21 cellular contexts compared by ENCODE assay signal in the genomic region with DNA sequence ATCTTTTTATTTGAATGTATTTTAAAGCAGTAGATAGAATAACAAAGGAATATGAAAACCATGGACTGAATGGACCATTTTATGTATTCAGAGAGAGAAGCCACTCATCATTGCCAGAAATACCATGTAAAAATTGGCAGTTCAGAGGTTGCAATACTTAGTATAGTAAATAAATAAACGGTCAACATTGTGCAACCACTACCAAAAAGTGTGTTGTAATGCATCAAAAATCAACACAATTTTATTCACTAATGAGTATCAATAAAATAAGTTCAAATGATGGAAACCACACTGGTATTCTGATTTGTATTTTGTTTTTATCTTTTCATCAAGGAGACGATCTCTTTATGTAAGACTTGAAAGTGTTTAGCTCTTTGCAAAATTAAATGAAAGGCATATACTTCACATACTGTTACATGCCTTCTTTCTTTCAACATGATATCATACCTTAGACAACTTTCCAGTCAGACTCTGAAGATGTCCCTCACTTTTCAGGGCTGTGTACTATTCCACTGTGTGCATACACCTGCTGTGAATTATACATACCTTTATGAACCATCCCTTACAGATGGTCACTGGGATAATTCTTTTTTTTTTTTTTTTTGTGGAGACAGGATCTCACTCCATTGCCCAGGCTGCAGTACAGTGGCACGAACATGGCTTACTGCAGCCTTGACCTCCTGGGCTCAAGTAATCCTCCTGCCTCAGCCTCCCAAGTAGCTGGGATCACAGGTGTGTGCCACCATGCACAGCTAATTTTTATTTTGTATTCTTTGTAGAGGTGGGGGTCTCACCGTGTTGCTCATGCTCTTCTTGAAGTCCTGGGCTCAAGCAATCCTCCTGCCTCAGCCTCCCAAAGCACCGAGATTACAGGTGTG. TPM values are rescaled to one million over a fixed set of nuclear protein-coding genes. Genes with fewer than 3 reads are reported as not detected.
"Had no signal": no experiment of that assay in that cellular context is flagged by ENCODE, and none has a peak within 500 bp of the region (broad histone marks: within the 10 kb centered on the region; RNA-seq: fewer than 3 reads in every experiment).

No MANE protein-coding gene starts in this region.

- H3K4me3 Mint-ChIP-seq: activated CD4-positive, alpha-beta T cell treated with anti-CD3 and anti-CD28 coated beads, Interleukin-2, amount 10 ng/mL, durations not matched to agents 7 days and 5 days; activated CD8-positive, alpha-beta T cell treated with anti-CD3 and anti-CD28 coated beads, Interleukin-2, amount 10 ng/mL, durations not matched to agents 7 days and 5 days; activated naive CD4-positive, alpha-beta T cell treated with anti-CD3 and anti-CD28 coated beads for 36 hours; activated T-cell treated with anti-CD3 and anti-CD28 coated beads, Interleukin-2, amount 50 U/mL, for 4 hours; naive B cell; neural crest cell; stimulated activated naive B cell treated with anti-CD40 and anti-IgM and Interleukin-4, amounts not matched to agents 10 μg/mL and 1 μg/mL and 100 μg/mL, for 72 hours had no signal

- H3K27ac Mint-ChIP-seq: activated CD4-positive, alpha-beta T cell treated with anti-CD3 and anti-CD28 coated beads, Interleukin-2, amount 10 ng/mL, durations not matched to agents 7 days and 5 days; activated CD8-positive, alpha-beta T cell treated with anti-CD3 and anti-CD28 coated beads, Interleukin-2, amount 10 ng/mL, durations not matched to agents 7 days and 5 days; activated naive CD4-positive, alpha-beta T cell treated with anti-CD3 and anti-CD28 coated beads for 36 hours; progenitor cell of endocrine pancreas; stimulated activated naive B cell treated with anti-CD40 and anti-IgM and Interleukin-4, amounts not matched to agents 10 μg/mL and 1 μg/mL and 100 μg/mL, for 72 hours had no signal

- ATAC-seq: activated CD4-positive, CD25-positive, alpha-beta regulatory T cell treated with anti-CD3 and anti-CD28 coated beads, Interleukin-2, amount 50 U/mL, for 24 hours; activated CD8-positive, alpha-beta T cell treated with anti-CD3 and anti-CD28 coated beads, Interleukin-2, amount 10 ng/mL, durations not matched to agents 7 days and 5 days; activated T-cell treated with anti-CD3 and anti-CD28 coated beads, Interleukin-2, amount 50 U/mL, for 4 hours; body of pancreas; mucosa of descending colon; sciatic nerve had no signal

- DNase-seq: activated CD4-positive, alpha-beta T cell treated with anti-CD3 and anti-CD28 coated beads, Interleukin-2, amount 10 ng/mL, durations not matched to agents 7 days and 5 days; activated CD8-positive, alpha-beta memory T cell treated with anti-CD3 and anti-CD28 coated beads, Interleukin-2, amount 50 U/mL, for 4 hours; activated CD8-positive, alpha-beta T cell treated with anti-CD3 and anti-CD28 coated beads, Interleukin-2, amount 10 ng/mL, durations not matched to agents 7 days and 5 days; activated naive CD4-positive, alpha-beta T cell treated with anti-CD3 and anti-CD28 coated beads for 36 hours; activated T-cell treated with anti-CD3 and anti-CD28 coated beads, Interleukin-2, amount 50 U/mL, for 4 hours; body of pancreas; colonic mucosa; heart left ventricle; kidney; left lung; mucosa of descending colon; naive B cell; stimulated activated naive B cell treated with anti-CD40 and anti-IgM and Interleukin-4, amounts not matched to agents 10 μg/mL and 1 μg/mL and 100 μg/mL, for 72 hours; thyroid gland; uterus had no signal

- H3K27me3 Mint-ChIP-seq: naive B cell; stimulated activated naive B cell treated with anti-CD40 and anti-IgM and Interleukin-4, amounts not matched to agents 10 μg/mL and 1 μg/mL and 100 μg/mL, for 72 hours had no signal

- H3K4me1 Mint-ChIP-seq: neural crest cell had no signal

- H3K9me3 ChIP-seq: body of pancreas, colonic mucosa, left lung, mucosa of descending colon, thyroid gland, uterus had no signal

- H3K27me3 ChIP-seq: body of pancreas, colonic mucosa, heart left ventricle, left lung, thyroid gland, uterus had no signal

- H3K27ac ChIP-seq: body of pancreas, colonic mucosa, left lung, thyroid gland had no signal

- H3K4me1 ChIP-seq: body of pancreas, colonic mucosa, left lung, thyroid gland, uterus had no signal

- H3K4me3 ChIP-seq: body of pancreas, colonic mucosa, heart left ventricle, left lung, mucosa of descending colon, thyroid gland, uterus had no signal

- H3K36me3 ChIP-seq: colonic mucosa, uterus had no signal

- H3K9me3 Mint-ChIP-seq: activated CD4-positive, alpha-beta T cell treated with anti-CD3 and anti-CD28 coated beads, Interleukin-2, amount 10 ng/mL, durations not matched to agents 7 days and 5 days; activated naive CD4-positive, alpha-beta T cell treated with anti-CD3 and anti-CD28 coated beads for 36 hours; activated T-cell treated with anti-CD3 and anti-CD28 coated beads, Interleukin-2, amount 50 U/mL, for 4 hours; naive B cell; neural crest cell; stimulated activated naive B cell treated with anti-CD40 and anti-IgM and Interleukin-4, amounts not matched to agents 10 μg/mL and 1 μg/mL and 100 μg/mL, for 72 hours had no signal

RNA-seq across cellular contexts. Expression of a gene that starts 40.3 kb away (rescaled TPM):
- total RNA-seq: activated CD4-positive, alpha-beta T cell treated with anti-CD3 and anti-CD28 coated beads, Interleukin-2, amount 10 ng/mL, durations not matched to agents 7 days and 5 days; activated CD8-positive, alpha-beta T cell treated with anti-CD3 and anti-CD28 coated beads, Interleukin-2, amount 10 ng/mL, durations not matched to agents 7 days and 5 days; activated naive CD4-positive, alpha-beta T cell treated with anti-CD3 and anti-CD28 coated beads for 36 hours; activated T-cell treated with anti-CD3 and anti-CD28 coated beads, Interleukin-2, amount 50 U/mL, for 4 hours; body of pancreas; cardiac septum; colonic mucosa; heart left ventricle; kidney; neural crest cell; sciatic nerve; subcutaneous adipose tissue; uterus had no signal
- polyA plus RNA-seq: heart left ventricle had no signal
